In the genomic region with DNA sequence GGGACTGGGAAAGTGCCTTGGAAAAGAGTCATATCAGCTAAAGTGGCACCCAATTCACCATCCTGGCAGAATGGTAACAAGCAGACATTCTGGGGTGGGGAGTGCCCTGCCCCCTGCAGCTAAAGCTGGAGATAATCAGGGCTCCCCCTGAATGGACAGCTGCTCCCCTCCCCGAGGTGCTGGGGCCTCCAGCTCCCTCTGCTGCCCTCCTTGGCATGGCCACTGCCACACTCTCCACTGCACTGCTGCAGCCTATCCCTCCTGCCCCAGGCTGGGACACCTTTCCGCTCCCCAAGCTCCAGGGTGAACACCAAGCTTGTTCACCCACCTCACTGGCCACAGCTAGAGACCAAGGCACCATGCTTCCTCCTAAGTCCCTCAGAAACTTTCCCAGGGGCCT, we compare ENCODE assay signal across 11 cellular contexts. TPM values are rescaled to one million over a fixed set of nuclear protein-coding genes. Genes with fewer than 3 reads are reported as not detected.
DNase-seq lines count a peak whose midpoint lies in the region; ATAC-seq and TF ChIP-seq lines count a peak whose summit lies in the region.
"Had no signal": no experiment of that assay in that cellular context is flagged by ENCODE, and none has a peak within 500 bp of the region (broad histone marks: within the 10 kb centered on the region; RNA-seq: fewer than 3 reads in every experiment).

No MANE protein-coding gene starts in this region.

- no peak for TF ChIP-seq POLR2A in body of pancreas (IDR thresholded peaks at IDR 0.05)

- ATAC-seq in body of pancreas = no peak
- ATAC-seq in left colon = peak; percentile 33
- no peak for ATAC-seq in GM18858 (IDR thresholded peaks at IDR 0.05; ENCODE audit: unreplicated experiment)
- no peak for ATAC-seq in GM18502 (IDR thresholded peaks at IDR 0.05; ENCODE audit: poor library complexity, unreplicated experiment)

- H3K4me3 ChIP-seq in AG04449 (ENCODE audit: low read depth, low read length) (no peak overlapping the region), HEK293 (ENCODE audit: low read depth, low read length) (no peak overlapping the region), body of pancreas (no peak overlapping the region)
- H3K4me3 ChIP-seq: BLaER1 treated with 17β-estradiol and CSF1 and Interleukin-3, amounts not matched to agents 10 nM and 100 nM had no signal

- TF ChIP-seq CTCF in AG04449 (IDR thresholded peaks at IDR 0.05; ENCODE audit: insufficient read depth, low read length, missing control alignments) (peak; percentile 28), HEK293 (tag by site-specific recombination; IDR thresholded peaks at IDR 0.05) (peak; percentile 75), body of pancreas (IDR thresholded peaks at IDR 0.05) (peak in 5 of 7 experiments; percentile 12 to 49 (median 35))

- DNase-seq in AG04449 (ENCODE audit: low read depth, low spot score) = no peak
- DNase-seq in body of pancreas = peak in 2 of 4 donors; percentile 19 to 43
- DNase-seq in left colon = no peak
- DNase-seq in activated CD4-positive, alpha-beta T cell treated with anti-CD3 and anti-CD28 coated beads for 48 hours = no peak
- DNase-seq in NCI-H1417 treated with DMSO at 0.1 percent for 48 hours (lab: John Stamatoyannopoulos, UW) = no peak
- DNase-seq: NCI-H2029, OCI-M1 had no signal

- CTCF ChIA-PET in AG04449 (lab: Yijun Ruan, JAX) (interaction anchor here (0.8 to 1.0 kb wide), 2 partner anchors 8 to 100 kb away, joined by 3 to 4 read pairs; no protein-coding TSS in a partner anchor), HEK293 (lab: Yijun Ruan, JAX) (interaction anchor here (0.6 to 1.1 kb wide), 2 partner anchors 29 to 92 kb away, joined by 3 read pairs; no protein-coding TSS in a partner anchor)

- H3K36me3 ChIP-seq in HEK293 (ENCODE audit: control insufficient read depth in 2 of 2, insufficient read depth in 1 of 2, low read length in 2 of 2) (no peaks in the 10 kb centered on the region), body of pancreas (replicated peaks in 1 of 2; ENCODE audit: insufficient read depth in 1 of 2, low read depth in 2 of 2) (no peaks in the 10 kb centered on the region)
- H3K36me3 ChIP-seq: BLaER1 treated with 17β-estradiol and CSF1 and Interleukin-3, amounts not matched to agents 10 nM and 100 nM had no signal

- no peak overlapping the region for H3K27ac ChIP-seq in HEK293 (ENCODE audit: extremely low read depth, low read depth, low read length)
- H3K27ac ChIP-seq in body of pancreas = no peak overlapping the region
- H3K27ac ChIP-seq: BLaER1 treated with 17β-estradiol and CSF1 and Interleukin-3, amounts not matched to agents 10 nM and 100 nM had no signal

- POLR2A ChIA-PET in AG04449 (lab: Yijun Ruan, JAX) (no interaction called here), HEK293 (lab: Yijun Ruan, JAX) (interaction anchor here (0.5 kb wide), 3 partner anchors 31 to 506 kb away, joined by 3 to 8 read pairs (median 3); no protein-coding TSS in a partner anchor)

- no peaks in the 10 kb centered on the region for H3K27me3 ChIP-seq in body of pancreas
- H3K27me3 ChIP-seq: BLaER1 treated with 17β-estradiol and CSF1 and Interleukin-3, amounts not matched to agents 10 nM and 100 nM had no signal

- intact Hi-C loops in body of pancreas (cut with DNase I) = no loop called here
- intact Hi-C loops in left colon (cut with DNase I, micrococcal nuclease) = no loop called here

- H3K9me3 ChIP-seq in HEK293 (ENCODE audit: control insufficient read depth, insufficient read depth, low read depth, low read length) (no peaks in the 10 kb centered on the region), body of pancreas (no peaks in the 10 kb centered on the region)
- H3K9me3 ChIP-seq: BLaER1 treated with 17β-estradiol and CSF1 and Interleukin-3, amounts not matched to agents 10 nM and 100 nM had no signal

- H3K4me1 ChIP-seq in HEK293 (ENCODE audit: control insufficient read depth, insufficient read depth, low read length) (no peaks in the 10 kb centered on the region; the same call in 1 of the 2 replicates), body of pancreas (no peaks in the 10 kb centered on the region)

- 38 to 67% methylated on average over 1 to 2 of the region's 2 CpGs for WGBS in body of pancreas, 2 donors

TF ChIP-seq in HEK293, 187 proteins besides CTCF, POLR2A, EP300 and RAD21:
- TF ChIP-seq ZNF596 (tag by site-specific recombination; IDR thresholded peaks at IDR 0.05) (no peak), GLIS1 (tag by site-specific recombination; IDR thresholded peaks at IDR 0.05) (0 out of 2 replicates have a peak, but pooled peaks have one; percentile 8)

RNA-seq across cellular contexts. Expression of gene PARD3, which starts 9.8 kb away (rescaled TPM):
- total RNA-seq in body of pancreas = 10 to 100 TPM; 36.1 to 48.5 TPM
- 10 to 100 TPM; 45.5 to 52.9 TPM for total RNA-seq in left colon
